9 cellular contexts compared by ENCODE assay signal in genomic region chr16:47258874-47259461, GRCh38.
DNase-seq lines count a peak whose midpoint lies in the region; ATAC-seq and TF ChIP-seq lines count a peak whose summit lies in the region.
"Had no signal": no experiment of that assay in that cellular context is flagged by ENCODE, and none has a peak within 500 bp of the region (broad histone marks: within the 10 kb centered on the region; RNA-seq: fewer than 3 reads in every experiment).

No MANE protein-coding gene starts in this region.

- no peak for ATAC-seq in stimulated activated naive CD8-positive, alpha-beta T cell treated with anti-CD3 and anti-CD28 coated beads, Interleukin-15, Interleukin-2, amounts not matched to agents 100 U/mL and 50 U/mL, for 24 hours
- ATAC-seq in stimulated activated naive CD8-positive, alpha-beta T cell treated with anti-CD3 and anti-CD28 coated beads, Interleukin-15, amount 100 ng/mL, for 72 hours = no peak
- ATAC-seq in WTC11 = 0 out of 2 replicates have a peak, but pooled peaks have one; percentile 60
- no peak for ATAC-seq in GM21528 (IDR thresholded peaks at IDR 0.05; ENCODE audit: low FRiP score, unreplicated experiment)

- H3K9me3 Mint-ChIP-seq in stimulated activated naive CD8-positive, alpha-beta T cell treated with anti-CD3 and anti-CD28 coated beads, Interleukin-15, amount 100 ng/mL, for 72 hours = no peaks in the 10 kb centered on the region
- H3K9me3 Mint-ChIP-seq in WTC11 = no peaks in the 10 kb centered on the region
- H3K9me3 Mint-ChIP-seq: immature natural killer cell had no signal

- H3K4me1 Mint-ChIP-seq in stimulated activated naive CD8-positive, alpha-beta T cell treated with anti-CD3 and anti-CD28 coated beads, Interleukin-15, amount 100 ng/mL, for 72 hours = no peaks in the 10 kb centered on the region
- no peaks in the 10 kb centered on the region for H3K4me1 Mint-ChIP-seq in WTC11
- H3K4me1 Mint-ChIP-seq: immature natural killer cell had no signal

- peak; percentile 10 for DNase-seq in stimulated activated naive CD8-positive, alpha-beta T cell treated with anti-CD3 and anti-CD28 coated beads, Interleukin-15, Interleukin-2, amounts not matched to agents 100 U/mL and 50 U/mL, for 24 hours
- no peak for DNase-seq in stimulated activated naive CD8-positive, alpha-beta T cell treated with anti-CD3 and anti-CD28 coated beads, Interleukin-15, amount 100 ng/mL, for 72 hours
- DNase-seq in Jurkat, Clone E6-1 (ENCODE audit: low read depth, low spot score) = peak; percentile 42
- DNase-seq in WTC11 (ENCODE audit: low spot score) = peak; percentile 29
- DNase-seq in left kidney (ENCODE audit: low read depth, low spot score) = peak; percentile 29
- no peak for DNase-seq in activated CD8-positive, alpha-beta memory T cell treated with anti-CD3 and anti-CD28 coated beads, Interleukin-2, amount 50 U/mL, for 48 hours
- DNase-seq in anterior cingulate cortex (lab: John Stamatoyannopoulos, UW) = no peak

- no peak overlapping the region for H3K4me3 Mint-ChIP-seq in stimulated activated naive CD8-positive, alpha-beta T cell treated with anti-CD3 and anti-CD28 coated beads, Interleukin-15, amount 100 ng/mL, for 72 hours
- no peak overlapping the region for H3K4me3 Mint-ChIP-seq in WTC11
- H3K4me3 Mint-ChIP-seq: immature natural killer cell had no signal

- CTCF ChIA-PET in WTC11 (lab: Charles Lee) = interaction anchor here (0.6 to 1.3 kb wide), 13 partner anchors 8 to 794 kb away, joined by 3 to 5 read pairs (median 4); partner anchors contain the start of genes ITFG1, NETO2 and PHKB

- H3K27ac Mint-ChIP-seq in stimulated activated naive CD8-positive, alpha-beta T cell treated with anti-CD3 and anti-CD28 coated beads, Interleukin-15, amount 100 ng/mL, for 72 hours = no peak overlapping the region
- H3K27ac Mint-ChIP-seq in WTC11 = no peak overlapping the region
- H3K27ac Mint-ChIP-seq: immature natural killer cell had no signal

- TF ChIP-seq CTCF in WTC11 (IDR thresholded peaks at IDR 0.05) = peak; percentile 55

- H3K36me3 Mint-ChIP-seq in WTC11 = no peaks in the 10 kb centered on the region; the same call in 1 of the 2 replicates

- POLR2A ChIA-PET in WTC11 (lab: Charles Lee) = no interaction called here

- H3K27me3 Mint-ChIP-seq in stimulated activated naive CD8-positive, alpha-beta T cell treated with anti-CD3 and anti-CD28 coated beads, Interleukin-15, amount 100 ng/mL, for 72 hours = no peaks in the 10 kb centered on the region
- no peaks in the 10 kb centered on the region for H3K27me3 Mint-ChIP-seq in WTC11 (ENCODE audit: low read depth)

- H3K4me3 ChIP-seq in Jurkat, Clone E6-1 (ENCODE audit: low read length) = no peak overlapping the region

TF ChIP-seq in WTC11, 78 proteins besides CTCF, POLR2A, EP300 and RAD21:
- TF ChIP-seq ZNF263 (CRISPR knock-in tag; IDR thresholded peaks at IDR 0.05; ENCODE audit: low read depth) (no peak), FOXP1 (CRISPR knock-in tag; IDR thresholded peaks at IDR 0.05; ENCODE audit: borderline replicate concordance) (no peak)

Comparison
In these comparisons a context has a peak if more than half of its experiments do, and no peak if none do; other contexts are left out.
1. DNase-seq: peak in stimulated activated naive CD8-positive, alpha-beta T cell treated with anti-CD3 and anti-CD28 coated beads, Interleukin-15, Interleukin-2, amounts not matched to agents 100 U/mL and 50 U/mL, for 24 hours (single experiment), Jurkat, Clone E6-1 (single experiment), WTC11 (single experiment) and left kidney (single experiment); none in stimulated activated naive CD8-positive, alpha-beta T cell treated with anti-CD3 and anti-CD28 coated beads, Interleukin-15, amount 100 ng/mL, for 72 hours (0 of 2), activated CD8-positive, alpha-beta memory T cell treated with anti-CD3 and anti-CD28 coated beads, Interleukin-2, amount 50 U/mL, for 48 hours (single experiment) and anterior cingulate cortex (0 of 58).